ENCODE assay signal across 13 cellular contexts in the genomic region with DNA sequence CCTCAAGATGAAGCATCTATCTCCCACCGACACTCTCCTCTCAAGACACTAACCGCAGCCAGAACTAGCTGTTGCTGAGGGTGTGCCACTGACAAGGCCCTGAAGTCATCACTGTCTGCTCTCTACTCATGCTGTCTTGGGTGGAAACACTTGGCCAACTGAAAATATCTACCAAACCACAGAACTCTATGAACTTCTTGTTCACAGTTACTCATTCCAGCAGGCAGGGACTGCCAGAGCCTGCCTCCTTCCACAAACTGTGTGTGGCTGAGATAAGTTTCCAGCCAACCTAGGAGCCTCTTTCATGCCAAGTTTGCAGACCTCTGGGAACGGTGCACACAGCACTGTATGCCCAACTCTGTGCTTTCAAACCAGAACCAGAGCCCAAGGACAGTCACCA. TPM values are rescaled to one million over a fixed set of nuclear protein-coding genes. Genes with fewer than 3 reads are reported as not detected.
DNase-seq lines count a peak whose midpoint lies in the region; ATAC-seq and TF ChIP-seq lines count a peak whose summit lies in the region.
"Had no signal": no experiment of that assay in that cellular context is flagged by ENCODE, and none has a peak within 500 bp of the region (broad histone marks: within the 10 kb centered on the region; RNA-seq: fewer than 3 reads in every experiment).

No MANE protein-coding gene starts in this region.

- H3K27ac ChIP-seq in heart left ventricle, result no peak overlapping the region
- peak overlapping the region in 3 of 4 donors; percentile 30 to 81 (median 74) for H3K27ac ChIP-seq in tibial nerve
- H3K27ac ChIP-seq in colonic mucosa, result no peak overlapping the region

- H3K36me3 ChIP-seq in heart left ventricle, result no peaks in the 10 kb centered on the region
- H3K36me3 ChIP-seq in tibial nerve, result no peaks in the 10 kb centered on the region
- no peaks in the 10 kb centered on the region for H3K36me3 ChIP-seq in colonic mucosa

- H3K4me1 ChIP-seq in heart left ventricle (no peaks in the 10 kb centered on the region), tibial nerve (peaks cover 0 to 10% (median 0%) of the 10 kb centered on the region in 4 donors), colonic mucosa (no peaks in the 10 kb centered on the region)

- H3K4me3 ChIP-seq in heart left ventricle (no peak overlapping the region), tibial nerve (no peak overlapping the region), colonic mucosa (no peak overlapping the region)

- intact Hi-C loops in heart left ventricle (cut with DNase I), result no loop called here
- intact Hi-C loops in colonic mucosa (cut with DNase I), result no loop called here

- H3K9ac ChIP-seq in colonic mucosa (ENCODE audit: low read depth in 2 of 2, low read length in 2 of 2), result no peak overlapping the region

- ATAC-seq in heart left ventricle, result peak; percentile 26 to 71 (median 42)

- TF ChIP-seq EP300 in tibial nerve (IDR thresholded peaks at IDR 0.05), result peak in 1 of 2 donors; percentile 64

- DNase-seq in HT1080 (ENCODE audit: low read depth), result peak; percentile 56
- DNase-seq in amniotic epithelial cell (ENCODE audit: low read depth), result peak; percentile 83
- no peak for DNase-seq in heart left ventricle
- peak; percentile 32 to 42 for DNase-seq in tibial nerve (ENCODE audit: low spot score in 2 of 2)
- no peak for DNase-seq in colonic mucosa
- DNase-seq in NCI-H2171 treated with DMSO at 0.1 percent for 48 hours (lab: John Stamatoyannopoulos, UW), result no peak
- no peak for DNase-seq in NCI-H2081 treated with DMSO at 0.1 percent for 48 hours (lab: John Stamatoyannopoulos, UW)
- DNase-seq: activated T-cell treated with anti-CD3 and anti-CD28 coated beads for 4 hours; COR-L47; MM.1S; NCI-H345; SIG-M5; stimulated activated CD4-positive, alpha-beta T cell treated with anti-CD3 and anti-CD28 coated beads, Interleukin-4, amount 100 ng/mL, for 4 hours had no signal

- 66 to 85% (median 79%) methylated on average over 3 of the region's 3 CpGs for WGBS in heart left ventricle, 4 donors
- WGBS in tibial nerve, 2 donors, result 66 to 67% methylated on average over 3 of the region's 3 CpGs

- H3K27me3 ChIP-seq in heart left ventricle (no peaks in the 10 kb centered on the region), tibial nerve (no peaks in the 10 kb centered on the region), colonic mucosa (no peaks in the 10 kb centered on the region)

- TF ChIP-seq CTCF in heart left ventricle (IDR thresholded peaks at IDR 0.05), result no peak
- TF ChIP-seq CTCF in tibial nerve (IDR thresholded peaks at IDR 0.05), result no peak
- no peak for TF ChIP-seq CTCF in colonic mucosa (IDR thresholded peaks at IDR 0.05)

- TF ChIP-seq POLR2A in heart left ventricle (IDR thresholded peaks at IDR 0.05) (no peak), tibial nerve (IDR thresholded peaks at IDR 0.05) (no peak)

- H3K9me3 ChIP-seq in heart left ventricle (peaks cover 0 to 3% (median 0%) of the 10 kb centered on the region in 12 donors), tibial nerve (no peaks in the 10 kb centered on the region), colonic mucosa (no peaks in the 10 kb centered on the region)

RNA-seq across cellular contexts. Expression of gene NXT1, which starts 45.5 kb away (rescaled TPM):
- total RNA-seq in HT1080 (2014; rRNA removed; shearing (Covaris generic)), result 76.2 and 80.1 TPM in 2 replicates
- polyA plus RNA-seq in HT1080 (2015; cell fraction: cytosol; rRNA removed), result 47.8 and 50.5 TPM in 2 replicates
- 19.8 and 27.6 TPM in 2 replicates for polyA plus RNA-seq in HT1080 (2015; cell fraction: nucleus; rRNA removed)
- 10 to 100 TPM in 3 of 9 donors, 1 to 10 TPM in 6; 4.2 to 13.8 (median 9.1) TPM for total RNA-seq in heart left ventricle
- polyA plus RNA-seq in heart left ventricle, result 10 to 100 TPM in 1 of 2 donors, 1 to 10 TPM in 1; 5.7 to 20.1 TPM
- total RNA-seq in tibial nerve, result 10 to 100 TPM; 19.4 to 50.5 (median 26.2) TPM
- 10 to 100 TPM; 12.4 to 16.6 TPM for total RNA-seq in colonic mucosa

RNA-seq across cellular contexts. Expression of gene GZF1, which starts 56.9 kb away (rescaled TPM):
- total RNA-seq in HT1080 (2014; rRNA removed; shearing (Covaris generic)), result 11.4 and 24.4 TPM in 2 replicates
- 9.7 and 11.5 TPM in 2 replicates for polyA plus RNA-seq in HT1080 (2015; cell fraction: cytosol; rRNA removed)
- 18.2 and 29.3 TPM in 2 replicates for polyA plus RNA-seq in HT1080 (2015; cell fraction: nucleus; rRNA removed)
- total RNA-seq in heart left ventricle (10 to 100 TPM; 16.5 to 34.6 (median 27.9) TPM), tibial nerve (10 to 100 TPM; 16.3 to 37.2 (median 20.3) TPM), colonic mucosa (1 to 10 TPM; 8.5 to 9.6 TPM)
- 10 to 100 TPM in 1 of 2 donors, 1 to 10 TPM in 1; 8.6 to 15.2 TPM for polyA plus RNA-seq in heart left ventricle

Comparison
In these comparisons a context has a peak if more than half of its experiments do, and no peak if none do; other contexts are left out.
1. DNase-seq: peak in HT1080 (single experiment), amniotic epithelial cell (single experiment) and tibial nerve (2 of 2); none in heart left ventricle (0 of 5), colonic mucosa (single experiment), NCI-H2171 treated with DMSO at 0.1 percent for 48 hours (single experiment) and NCI-H2081 treated with DMSO at 0.1 percent for 48 hours (single experiment).
2. H3K27ac ChIP-seq: peak in tibial nerve (3 of 4); none in heart left ventricle (0 of 12) and colonic mucosa (single experiment).